Comparison of ENCODE assay signal across 31 cellular contexts in genomic region chr6:168387911-168388310, GRCh38. TPM values are rescaled to one million over a fixed set of nuclear protein-coding genes. Genes with fewer than 3 reads are reported as not detected.
"Had no signal": no experiment of that assay in that cellular context is flagged by ENCODE, and none has a peak within 500 bp of the region (broad histone marks: within the 10 kb centered on the region; RNA-seq: fewer than 3 reads in every experiment).

No MANE protein-coding gene starts in this region.

- H3K4me3 ChIP-seq: coronary artery, esophagus muscularis mucosa, gastroesophageal sphincter, heart right ventricle, left lung, lower lobe of right lung, right lobe of liver, thyroid gland, vagina had no signal

- H3K27ac ChIP-seq: coronary artery, esophagus muscularis mucosa, foreskin keratinocyte, gastroesophageal sphincter, heart right ventricle, left lung, lower lobe of right lung, neutrophil, right lobe of liver, thyroid gland, vagina had no signal

- H3K27me3 ChIP-seq: neutrophil, right lobe of liver, thyroid gland, vagina had no signal

- FAIRE-seq: endothelial cell of umbilical vein, islet of Langerhans, small intestine had no signal

- H3K36me3 ChIP-seq: esophagus muscularis mucosa, gastroesophageal sphincter, heart right ventricle, left lung, lower lobe of right lung, neutrophil, right lobe of liver, thyroid gland, vagina had no signal

- DNase-seq: dermis blood vessel endothelial cell; effector memory CD4-positive, alpha-beta T cell; foreskin keratinocyte; heart right ventricle; hippocampal formation; left cardiac atrium; lower lobe of right lung; naive thymus-derived CD8-positive, alpha-beta T cell; retina; right lobe of liver; small intestine; stimulated activated CD4-positive, alpha-beta T cell treated with anti-CD3 and anti-CD28 coated beads, Interleukin-12 subunit alpha, Interleukin-12 subunit beta, amount 100 ng/mL, for 4 hours; stimulated activated CD4-positive, alpha-beta T cell treated with anti-CD3 and anti-CD28 coated beads, Interleukin-1b, Interleukin-23, amount 100 ng/mL, for 48 hours; stimulated activated CD4-positive, alpha-beta T cell treated with anti-CD3 and anti-CD28 coated beads, Interleukin-4, amount 100 ng/mL, for 1 hour; stimulated activated CD8-positive, alpha-beta memory T cell treated with anti-CD3 and anti-CD28 coated beads, Interleukin-4, amount 100 ng/mL, for 48 hours; stimulated activated naive CD4-positive, alpha-beta T cell; stimulated activated naive CD8-positive, alpha-beta T cell treated with anti-CD3 and anti-CD28 coated beads, Interleukin-15, amount 100 ng/mL, for 72 hours; thyroid gland; trophoblast cell had no signal

- H3K4me1 Mint-ChIP-seq: naive thymus-derived CD8-positive, alpha-beta T cell; stimulated activated naive CD8-positive, alpha-beta T cell treated with anti-CD3 and anti-CD28 coated beads, Interleukin-15, amount 100 ng/mL, for 72 hours had no signal

- H3K27ac Mint-ChIP-seq: naive thymus-derived CD8-positive, alpha-beta T cell; stimulated activated naive CD8-positive, alpha-beta T cell treated with anti-CD3 and anti-CD28 coated beads, Interleukin-15, amount 100 ng/mL, for 72 hours had no signal

- H3K4me1 ChIP-seq: foreskin keratinocyte, left lung, lower lobe of right lung had no signal

- H3K36me3 Mint-ChIP-seq: naive thymus-derived CD8-positive, alpha-beta T cell had no signal

- H3K4me3 Mint-ChIP-seq: naive thymus-derived CD8-positive, alpha-beta T cell; stimulated activated naive CD8-positive, alpha-beta T cell treated with anti-CD3 and anti-CD28 coated beads, Interleukin-15, amount 100 ng/mL, for 72 hours had no signal

- H3K9me3 Mint-ChIP-seq: naive thymus-derived CD8-positive, alpha-beta T cell; stimulated activated naive CD8-positive, alpha-beta T cell treated with anti-CD3 and anti-CD28 coated beads, Interleukin-15, amount 100 ng/mL, for 72 hours had no signal

- H3K9me3 ChIP-seq: esophagus muscularis mucosa, gastroesophageal sphincter, heart right ventricle, lower lobe of right lung, neutrophil, right lobe of liver, thyroid gland, vagina had no signal

- H3K27me3 Mint-ChIP-seq: stimulated activated naive CD8-positive, alpha-beta T cell treated with anti-CD3 and anti-CD28 coated beads, Interleukin-15, amount 100 ng/mL, for 72 hours had no signal

RNA-seq across cellular contexts. Expression of gene SMOC2, which starts 53.1 kb away (rescaled TPM):
- total RNA-seq: dermis blood vessel endothelial cell; endothelial cell of umbilical vein; fibroblast of lung; kidney epithelial cell; myocyte; naive thymus-derived CD8-positive, alpha-beta T cell; pulmonary artery endothelial cell had no signal
- polyA plus RNA-seq: endothelial cell of umbilical vein; fibroblast of lung; naive thymus-derived CD8-positive, alpha-beta T cell had no signal
